9 cellular contexts compared by ENCODE assay signal in genomic region chr3:152328841-152329240, GRCh38.
A peak's percentile ranks its signal among the peaks of the same experiment; 100 is the strongest.
DNase-seq lines count a peak whose midpoint lies in the region; ATAC-seq, FAIRE-seq and TF ChIP-seq lines count a peak whose summit lies in the region.
"Had no signal": no experiment of that assay in that cellular context is flagged by ENCODE, and none has a peak within 500 bp of the region (broad histone marks: within the 10 kb centered on the region; RNA-seq: fewer than 3 reads in every experiment).

No MANE protein-coding gene starts in this region.

- ATAC-seq in GM21619 (IDR thresholded peaks at IDR 0.05; ENCODE audit: unreplicated experiment) (no peak), GM18520 (IDR thresholded peaks at IDR 0.05; ENCODE audit: unreplicated experiment) (no peak)

- FAIRE-seq in small intestine (lab: Jason Lieb, UNC) = no peak
- FAIRE-seq: GM18507 had no signal

- WGBS in mesodermal cell (ENCODE audit: insufficient coverage in 2 of 2), 2 experiments = 13 to 33% methylated on average over 1 of the region's 3 CpGs
- WGBS in small intestine, 3 donors = 41 to 78% (median 66%) methylated on average over 3 of the region's 3 CpGs

- H3K4me3 ChIP-seq in AG10803 (ENCODE audit: low read length) = no peak overlapping the region
- peak overlapping the region; percentile 14 for H3K4me3 ChIP-seq in choroid plexus epithelial cell (ENCODE audit: low read depth, low read length)
- no peak overlapping the region for H3K4me3 ChIP-seq in mesodermal cell (ENCODE audit: extremely low read depth, insufficient read depth, low read length, poor library complexity, severe bottlenecking)
- H3K4me3 ChIP-seq in small intestine (ENCODE audit: low read depth in 1 of 2, low read length in 2 of 2) = no peak overlapping the region

- no peak for TF ChIP-seq CTCF in AG10803 (conservative IDR thresholded peaks at IDR 0.05; ENCODE audit: low read length)
- TF ChIP-seq CTCF in choroid plexus epithelial cell (conservative IDR thresholded peaks at IDR 0.05; ENCODE audit: low read depth, low read length) = no peak

- peak overlapping the region; percentile 91 for H3K27ac ChIP-seq in mesodermal cell (ENCODE audit: low read depth, low read length, severe bottlenecking)
- no peak overlapping the region for H3K27ac ChIP-seq in small intestine (ENCODE audit: low read depth in 1 of 2, low read length in 1 of 2)

- H3K27me3 ChIP-seq in small intestine (ENCODE audit: control insufficient read depth in 2 of 2, insufficient read depth in 2 of 2, low read length in 2 of 2) = no peaks in the 10 kb centered on the region

- peak; percentile 85 for DNase-seq in AG10803 (ENCODE audit: low read depth)
- DNase-seq in LoVo (ENCODE audit: low spot score) = peak; percentile 66
- peak; percentile 92 for DNase-seq in choroid plexus epithelial cell (ENCODE audit: low read depth)
- DNase-seq in pons (ENCODE audit: low spot score) = no peak
- DNase-seq in small intestine = no peak

- H3K4me1 ChIP-seq in mesodermal cell (ENCODE audit: control insufficient read depth, insufficient read depth, low read length, poor library complexity, severe bottlenecking) (peaks cover 20% of the 10 kb centered on the region), small intestine (ENCODE audit: control insufficient read depth in 2 of 2, insufficient read depth in 1 of 2, low read depth in 1 of 2, low read length in 1 of 2) (peaks cover 0 to 18% of the 10 kb centered on the region in 2 donors)

- H3K9me3 ChIP-seq in mesodermal cell (ENCODE audit: control insufficient read depth, low read length) (peaks cover 6% of the 10 kb centered on the region), small intestine (ENCODE audit: control insufficient read depth, low read depth) (no peaks in the 10 kb centered on the region)

- H3K36me3 ChIP-seq in mesodermal cell (ENCODE audit: control insufficient read depth, insufficient read depth, low read length) = peaks cover 8% of the 10 kb centered on the region
- H3K36me3 ChIP-seq in small intestine (ENCODE audit: control insufficient read depth in 2 of 2, insufficient read depth in 2 of 2, low read length in 2 of 2) = peaks cover 0 to 4% of the 10 kb centered on the region in 2 donors

Comparison
In these comparisons a context has a peak if more than half of its experiments do, and no peak if none do; other contexts are left out.
1. DNase-seq: peak in AG10803 (single experiment), LoVo (single experiment) and choroid plexus epithelial cell (single experiment); none in pons (single experiment) and small intestine (single experiment).